In the genomic region with DNA sequence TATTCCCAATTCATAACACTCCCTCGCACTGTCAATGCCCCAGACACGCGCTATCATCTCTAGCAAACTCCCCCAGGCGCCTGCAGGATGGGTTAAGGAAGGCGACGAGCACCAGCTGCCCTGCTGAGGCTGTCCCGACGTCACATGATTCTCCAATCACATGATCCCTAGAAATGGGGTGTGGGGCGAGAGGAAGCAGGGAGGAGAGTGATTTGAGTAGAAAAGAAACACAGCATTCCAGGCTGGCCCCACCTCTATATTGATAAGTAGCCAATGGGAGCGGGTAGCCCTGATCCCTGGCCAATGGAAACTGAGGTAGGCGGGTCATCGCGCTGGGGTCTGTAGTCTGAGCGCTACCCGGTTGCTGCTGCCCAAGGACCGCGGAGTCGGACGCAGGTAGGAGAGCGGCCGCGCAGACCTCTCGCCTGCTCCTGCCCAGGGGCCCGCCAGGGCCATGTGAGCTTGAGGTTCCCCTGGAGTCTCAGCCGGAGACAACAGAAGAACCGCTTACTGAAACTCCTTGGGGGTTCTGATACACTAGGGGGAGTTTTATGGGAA, we compare ENCODE assay signal across 1 cellular context.
TF ChIP-seq lines count a peak whose summit lies in the region.

TSS of gene GRN (plus strand) at position 364 of the 558 bp plus-strand sequence. CDS start 3,863 bp downstream, outside the sequence.

TF ChIP-seq in HepG2, 621 proteins besides CTCF, POLR2A, EP300 and RAD21 (continued from another document and continues in another):
- TF ChIP-seq ZNF816 (CRISPR knock-in tag; IDR thresholded peaks at IDR 0.05; ENCODE audit: borderline replicate concordance) = no peak
- TF ChIP-seq NFE2 (CRISPR knock-in tag; IDR thresholded peaks at IDR 0.05) = no peak
- no peak for TF ChIP-seq ZNF343 (CRISPR knock-in tag; IDR thresholded peaks at IDR 0.05)
- TF ChIP-seq, protein P1, sequence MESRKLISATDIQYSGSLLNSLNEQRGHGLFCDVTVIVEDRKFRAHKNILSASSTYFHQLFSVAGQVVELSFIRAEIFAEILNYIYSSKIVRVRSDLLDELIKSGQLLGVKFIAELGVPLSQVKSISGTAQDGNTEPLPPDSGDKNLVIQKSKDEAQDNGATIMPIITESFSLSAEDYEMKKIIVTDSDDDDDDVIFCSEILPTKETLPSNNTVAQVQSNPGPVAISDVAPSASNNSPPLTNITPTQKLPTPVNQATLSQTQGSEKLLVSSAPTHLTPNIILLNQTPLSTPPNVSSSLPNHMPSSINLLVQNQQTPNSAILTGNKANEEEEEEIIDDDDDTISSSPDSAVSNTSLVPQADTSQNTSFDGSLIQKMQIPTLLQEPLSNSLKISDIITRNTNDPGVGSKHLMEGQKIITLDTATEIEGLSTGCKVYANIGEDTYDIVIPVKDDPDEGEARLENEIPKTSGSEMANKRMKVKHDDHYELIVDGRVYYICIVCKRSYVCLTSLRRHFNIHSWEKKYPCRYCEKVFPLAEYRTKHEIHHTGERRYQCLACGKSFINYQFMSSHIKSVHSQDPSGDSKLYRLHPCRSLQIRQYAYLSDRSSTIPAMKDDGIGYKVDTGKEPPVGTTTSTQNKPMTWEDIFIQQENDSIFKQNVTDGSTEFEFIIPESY (CRISPR knock-in tag; IDR thresholded peaks at IDR 0.05) = peak; percentile 59; the same call in 1 of the 2 replicates
- TF ChIP-seq MATR3 (CRISPR knock-in tag; IDR thresholded peaks at IDR 0.05) = no peak
- no peak for TF ChIP-seq MTF1 (CRISPR knock-in tag; IDR thresholded peaks at IDR 0.05)
- TF ChIP-seq NR2F2 (IDR thresholded peaks at IDR 0.05; ENCODE audit: borderline replicate concordance, low read depth) = no peak; the same call in 1 of the 2 replicates
- 0 out of 2 replicates have a peak, but pooled peaks have one; percentile 88 for TF ChIP-seq ZNF138 (CRISPR knock-in tag; IDR thresholded peaks at IDR 0.05; ENCODE audit: low read depth)
- TF ChIP-seq KAT7 (CRISPR knock-in tag; IDR thresholded peaks at IDR 0.05; ENCODE audit: borderline replicate concordance) = peak; percentile 60; the same call in 1 of the 2 replicates
- TF ChIP-seq SRSF1 (optimal IDR thresholded peaks at IDR 0.05; ENCODE audit: low read depth, low read length) = peak; percentile 76
- TF ChIP-seq, protein P2, sequence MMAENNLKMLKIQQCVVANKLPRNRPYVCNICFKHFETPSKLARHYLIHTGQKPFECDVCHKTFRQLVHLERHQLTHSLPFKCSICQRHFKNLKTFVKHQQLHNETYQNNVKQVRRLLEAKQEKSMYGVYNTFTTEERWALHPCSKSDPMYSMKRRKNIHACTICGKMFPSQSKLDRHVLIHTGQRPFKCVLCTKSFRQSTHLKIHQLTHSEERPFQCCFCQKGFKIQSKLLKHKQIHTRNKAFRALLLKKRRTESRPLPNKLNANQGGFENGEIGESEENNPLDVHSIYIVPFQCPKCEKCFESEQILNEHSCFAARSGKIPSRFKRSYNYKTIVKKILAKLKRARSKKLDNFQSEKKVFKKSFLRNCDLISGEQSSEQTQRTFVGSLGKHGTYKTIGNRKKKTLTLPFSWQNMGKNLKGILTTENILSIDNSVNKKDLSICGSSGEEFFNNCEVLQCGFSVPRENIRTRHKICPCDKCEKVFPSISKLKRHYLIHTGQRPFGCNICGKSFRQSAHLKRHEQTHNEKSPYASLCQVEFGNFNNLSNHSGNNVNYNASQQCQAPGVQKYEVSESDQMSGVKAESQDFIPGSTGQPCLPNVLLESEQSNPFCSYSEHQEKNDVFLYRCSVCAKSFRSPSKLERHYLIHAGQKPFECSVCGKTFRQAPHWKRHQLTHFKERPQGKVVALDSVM (CRISPR knock-in tag; IDR thresholded peaks at IDR 0.05) = peak; percentile 75; the same call in 1 of the 2 replicates
- peak; percentile 75; the same call in 1 of the 2 replicates for TF ChIP-seq GATA4 (IDR thresholded peaks at IDR 0.05; ENCODE audit: borderline replicate concordance, low read depth)
- TF ChIP-seq PHB2 (IDR thresholded peaks at IDR 0.05; ENCODE audit: partially characterized antibody) = no peak
- no peak for TF ChIP-seq GPN1 (CRISPR knock-in tag; IDR thresholded peaks at IDR 0.05; ENCODE audit: borderline replicate concordance)
- no peak; the same call in none of the 2 replicates for TF ChIP-seq ZNF543 (CRISPR knock-in tag; IDR thresholded peaks at IDR 0.05)
- TF ChIP-seq NFE2L1 (CRISPR knock-in tag; IDR thresholded peaks at IDR 0.05; ENCODE audit: borderline replicate concordance) = no peak
- peak; percentile 65; the same call in 1 of the 2 replicates for TF ChIP-seq ZNF605 (CRISPR knock-in tag; IDR thresholded peaks at IDR 0.05)
- TF ChIP-seq ZNF800 (CRISPR knock-in tag; IDR thresholded peaks at IDR 0.05) = 0 out of 2 replicates have a peak, but pooled peaks have one; percentile 56
- TF ChIP-seq ZNF331 (CRISPR knock-in tag; IDR thresholded peaks at IDR 0.05) = peak; percentile 84; the same call in 1 of the 2 replicates
- TF ChIP-seq SNAI1 (CRISPR knock-in tag; IDR thresholded peaks at IDR 0.05; ENCODE audit: borderline replicate concordance) = no peak
- TF ChIP-seq ZNF383 (CRISPR knock-in tag; IDR thresholded peaks at IDR 0.05; ENCODE audit: borderline replicate concordance) = no peak
- TF ChIP-seq, protein P3, sequence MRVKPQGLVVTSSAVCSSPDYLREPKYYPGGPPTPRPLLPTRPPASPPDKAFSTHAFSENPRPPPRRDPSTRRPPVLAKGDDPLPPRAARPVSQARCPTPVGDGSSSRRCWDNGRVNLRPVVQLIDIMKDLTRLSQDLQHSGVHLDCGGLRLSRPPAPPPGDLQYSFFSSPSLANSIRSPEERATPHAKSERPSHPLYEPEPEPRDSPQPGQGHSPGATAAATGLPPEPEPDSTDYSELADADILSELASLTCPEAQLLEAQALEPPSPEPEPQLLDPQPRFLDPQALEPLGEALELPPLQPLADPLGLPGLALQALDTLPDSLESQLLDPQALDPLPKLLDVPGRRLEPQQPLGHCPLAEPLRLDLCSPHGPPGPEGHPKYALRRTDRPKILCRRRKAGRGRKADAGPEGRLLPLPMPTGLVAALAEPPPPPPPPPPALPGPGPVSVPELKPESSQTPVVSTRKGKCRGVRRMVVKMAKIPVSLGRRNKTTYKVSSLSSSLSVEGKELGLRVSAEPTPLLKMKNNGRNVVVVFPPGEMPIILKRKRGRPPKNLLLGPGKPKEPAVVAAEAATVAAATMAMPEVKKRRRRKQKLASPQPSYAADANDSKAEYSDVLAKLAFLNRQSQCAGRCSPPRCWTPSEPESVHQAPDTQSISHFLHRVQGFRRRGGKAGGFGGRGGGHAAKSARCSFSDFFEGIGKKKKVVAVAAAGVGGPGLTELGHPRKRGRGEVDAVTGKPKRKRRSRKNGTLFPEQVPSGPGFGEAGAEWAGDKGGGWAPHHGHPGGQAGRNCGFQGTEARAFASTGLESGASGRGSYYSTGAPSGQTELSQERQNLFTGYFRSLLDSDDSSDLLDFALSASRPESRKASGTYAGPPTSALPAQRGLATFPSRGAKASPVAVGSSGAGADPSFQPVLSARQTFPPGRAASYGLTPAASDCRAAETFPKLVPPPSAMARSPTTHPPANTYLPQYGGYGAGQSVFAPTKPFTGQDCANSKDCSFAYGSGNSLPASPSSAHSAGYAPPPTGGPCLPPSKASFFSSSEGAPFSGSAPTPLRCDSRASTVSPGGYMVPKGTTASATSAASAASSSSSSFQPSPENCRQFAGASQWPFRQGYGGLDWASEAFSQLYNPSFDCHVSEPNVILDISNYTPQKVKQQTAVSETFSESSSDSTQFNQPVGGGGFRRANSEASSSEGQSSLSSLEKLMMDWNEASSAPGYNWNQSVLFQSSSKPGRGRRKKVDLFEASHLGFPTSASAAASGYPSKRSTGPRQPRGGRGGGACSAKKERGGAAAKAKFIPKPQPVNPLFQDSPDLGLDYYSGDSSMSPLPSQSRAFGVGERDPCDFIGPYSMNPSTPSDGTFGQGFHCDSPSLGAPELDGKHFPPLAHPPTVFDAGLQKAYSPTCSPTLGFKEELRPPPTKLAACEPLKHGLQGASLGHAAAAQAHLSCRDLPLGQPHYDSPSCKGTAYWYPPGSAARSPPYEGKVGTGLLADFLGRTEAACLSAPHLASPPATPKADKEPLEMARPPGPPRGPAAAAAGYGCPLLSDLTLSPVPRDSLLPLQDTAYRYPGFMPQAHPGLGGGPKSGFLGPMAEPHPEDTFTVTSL (CRISPR knock-in tag; IDR thresholded peaks at IDR 0.05; ENCODE audit: borderline replicate concordance) = no peak
- no peak for TF ChIP-seq ZNF382 (CRISPR knock-in tag; IDR thresholded peaks at IDR 0.05; ENCODE audit: borderline replicate concordance)
- no peak for TF ChIP-seq ZBTB34 (CRISPR knock-in tag; IDR thresholded peaks at IDR 0.05)
- no peak for TF ChIP-seq ZNF513 (CRISPR knock-in tag; conservative IDR thresholded peaks at IDR 0.05)
- peak; percentile 40; the same call in 1 of the 2 replicates for TF ChIP-seq CEBPG (CRISPR knock-in tag; IDR thresholded peaks at IDR 0.05)
- TF ChIP-seq YEATS4 (CRISPR knock-in tag; IDR thresholded peaks at IDR 0.05; ENCODE audit: borderline replicate concordance) = 0 out of 2 replicates have a peak, but pooled peaks have one; percentile 73
- TF ChIP-seq RFX3 (CRISPR knock-in tag; IDR thresholded peaks at IDR 0.05) = no peak
- TF ChIP-seq ZNF230 (CRISPR knock-in tag; IDR thresholded peaks at IDR 0.05) = no peak
- TF ChIP-seq ZNF552 (CRISPR knock-in tag; IDR thresholded peaks at IDR 0.05; ENCODE audit: borderline replicate concordance) = no peak
- TF ChIP-seq, protein P4, sequence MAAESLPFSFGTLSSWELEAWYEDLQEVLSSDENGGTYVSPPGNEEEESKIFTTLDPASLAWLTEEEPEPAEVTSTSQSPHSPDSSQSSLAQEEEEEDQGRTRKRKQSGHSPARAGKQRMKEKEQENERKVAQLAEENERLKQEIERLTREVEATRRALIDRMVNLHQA (CRISPR knock-in tag; IDR thresholded peaks at IDR 0.05) = no peak
- no peak for TF ChIP-seq FOXO1 (CRISPR knock-in tag; IDR thresholded peaks at IDR 0.05)
- TF ChIP-seq, protein P5, sequence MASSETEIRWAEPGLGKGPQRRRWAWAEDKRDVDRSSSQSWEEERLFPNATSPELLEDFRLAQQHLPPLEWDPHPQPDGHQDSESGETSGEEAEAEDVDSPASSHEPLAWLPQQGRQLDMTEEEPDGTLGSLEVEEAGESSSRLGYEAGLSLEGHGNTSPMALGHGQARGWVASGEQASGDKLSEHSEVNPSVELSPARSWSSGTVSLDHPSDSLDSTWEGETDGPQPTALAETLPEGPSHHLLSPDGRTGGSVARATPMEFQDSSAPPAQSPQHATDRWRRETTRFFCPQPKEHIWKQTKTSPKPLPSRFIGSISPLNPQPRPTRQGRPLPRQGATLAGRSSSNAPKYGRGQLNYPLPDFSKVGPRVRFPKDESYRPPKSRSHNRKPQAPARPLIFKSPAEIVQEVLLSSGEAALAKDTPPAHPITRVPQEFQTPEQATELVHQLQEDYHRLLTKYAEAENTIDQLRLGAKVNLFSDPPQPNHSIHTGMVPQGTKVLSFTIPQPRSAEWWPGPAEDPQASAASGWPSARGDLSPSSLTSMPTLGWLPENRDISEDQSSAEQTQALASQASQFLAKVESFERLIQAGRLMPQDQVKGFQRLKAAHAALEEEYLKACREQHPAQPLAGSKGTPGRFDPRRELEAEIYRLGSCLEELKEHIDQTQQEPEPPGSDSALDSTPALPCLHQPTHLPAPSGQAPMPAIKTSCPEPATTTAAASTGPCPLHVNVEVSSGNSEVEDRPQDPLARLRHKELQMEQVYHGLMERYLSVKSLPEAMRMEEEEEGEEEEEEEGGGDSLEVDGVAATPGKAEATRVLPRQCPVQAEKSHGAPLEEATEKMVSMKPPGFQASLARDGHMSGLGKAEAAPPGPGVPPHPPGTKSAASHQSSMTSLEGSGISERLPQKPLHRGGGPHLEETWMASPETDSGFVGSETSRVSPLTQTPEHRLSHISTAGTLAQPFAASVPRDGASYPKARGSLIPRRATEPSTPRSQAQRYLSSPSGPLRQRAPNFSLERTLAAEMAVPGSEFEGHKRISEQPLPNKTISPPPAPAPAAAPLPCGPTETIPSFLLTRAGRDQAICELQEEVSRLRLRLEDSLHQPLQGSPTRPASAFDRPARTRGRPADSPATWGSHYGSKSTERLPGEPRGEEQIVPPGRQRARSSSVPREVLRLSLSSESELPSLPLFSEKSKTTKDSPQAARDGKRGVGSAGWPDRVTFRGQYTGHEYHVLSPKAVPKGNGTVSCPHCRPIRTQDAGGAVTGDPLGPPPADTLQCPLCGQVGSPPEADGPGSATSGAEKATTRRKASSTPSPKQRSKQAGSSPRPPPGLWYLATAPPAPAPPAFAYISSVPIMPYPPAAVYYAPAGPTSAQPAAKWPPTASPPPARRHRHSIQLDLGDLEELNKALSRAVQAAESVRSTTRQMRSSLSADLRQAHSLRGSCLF (CRISPR knock-in tag; IDR thresholded peaks at IDR 0.05; ENCODE audit: borderline replicate concordance) = no peak
- TF ChIP-seq MXD3 (CRISPR knock-in tag; IDR thresholded peaks at IDR 0.05) = peak; percentile 82
- TF ChIP-seq MED1 (CRISPR knock-in tag; IDR thresholded peaks at IDR 0.05) = peak; percentile 54
